Comparison of ENCODE assay signal across 8 cellular contexts in the genomic region with DNA sequence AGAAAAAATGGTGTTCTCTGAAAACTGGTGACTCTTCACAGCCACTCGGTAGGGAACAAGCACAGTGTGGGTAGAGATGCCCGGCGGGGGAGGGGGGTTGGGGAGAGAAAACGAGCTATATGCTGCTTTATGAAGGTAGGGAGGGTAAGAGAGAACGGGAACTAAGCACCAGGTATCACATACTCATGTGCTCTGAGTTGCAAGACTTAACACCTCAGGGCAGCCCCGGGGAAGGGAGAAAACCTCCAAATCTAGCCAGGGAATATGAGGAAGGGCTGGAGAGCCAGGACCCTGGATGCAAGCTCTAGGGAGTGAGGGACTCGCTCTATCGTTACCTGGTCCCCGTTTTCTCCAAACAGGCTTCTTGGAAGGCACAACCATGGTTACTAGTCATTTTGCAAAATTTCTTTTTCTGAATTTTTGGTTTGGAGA. TPM values are rescaled to one million over a fixed set of nuclear protein-coding genes. Genes with fewer than 3 reads are reported as not detected.
A peak's percentile ranks its signal among the peaks of the same experiment; 100 is the strongest.
DNase-seq lines count a peak whose midpoint lies in the region; ATAC-seq and TF ChIP-seq lines count a peak whose summit lies in the region.

No MANE protein-coding gene starts in this region.

- H3K9me2 ChIP-seq in OCI-LY7 (ENCODE audit: insufficient read depth, low read length) = no peaks in the 10 kb centered on the region

- TF ChIP-seq EP300 in sigmoid colon (IDR thresholded peaks at IDR 0.05) = no peak

- H2AFZ ChIP-seq in OCI-LY7 (ENCODE audit: low read length) = peak overlapping the region; percentile 46; the same call in 1 of the 2 replicates

- no peak for ATAC-seq in body of pancreas

- H3K4me2 ChIP-seq in OCI-LY7 (ENCODE audit: low read length) = peak overlapping the region; percentile 70

- no TSS peak for BruUV-seq in OCI-LY7 (replicated peaks; lab: Mats Ljungman, UMichigan)

- H3K9me3 ChIP-seq in OCI-LY7 (ENCODE audit: low read length) = no peaks in the 10 kb centered on the region
- no peaks in the 10 kb centered on the region for H3K9me3 ChIP-seq in duodenal mucosa (ENCODE audit: control insufficient read depth in 1 of 2, low read length in 2 of 2)
- H3K9me3 ChIP-seq in sigmoid colon = no peaks in the 10 kb centered on the region
- no peaks in the 10 kb centered on the region for H3K9me3 ChIP-seq in body of pancreas

- no peaks in the 10 kb centered on the region for H4K20me1 ChIP-seq in OCI-LY7 (ENCODE audit: insufficient read depth, low read length)

- peaks cover 55% of the 10 kb centered on the region for H3K4me1 ChIP-seq in OCI-LY7 (ENCODE audit: insufficient read depth, low read length, poor library complexity, severe bottlenecking)
- peaks cover 64 to 78% of the 10 kb centered on the region in 2 donors for H3K4me1 ChIP-seq in duodenal mucosa (ENCODE audit: control insufficient read depth in 1 of 2, insufficient read depth in 2 of 2, low read length in 2 of 2)
- H3K4me1 ChIP-seq in sigmoid colon = peaks cover 0 to 66% (median 57%) of the 10 kb centered on the region in 4 donors
- H3K4me1 ChIP-seq in body of pancreas = peaks cover 24% of the 10 kb centered on the region

- H3K36me3 ChIP-seq in GM06990 (ENCODE audit: control insufficient read depth, insufficient read depth, low read length) (peaks cover 4% of the 10 kb centered on the region), OCI-LY7 (ENCODE audit: insufficient read depth, low read length) (no peaks in the 10 kb centered on the region), duodenal mucosa (ENCODE audit: control insufficient read depth in 1 of 2, insufficient read depth in 2 of 2, low read length in 2 of 2) (no peaks in the 10 kb centered on the region), sigmoid colon (no peaks in the 10 kb centered on the region), body of pancreas (replicated peaks in 1 of 2; ENCODE audit: insufficient read depth in 1 of 2, low read depth in 2 of 2) (no peaks in the 10 kb centered on the region)

- CTCF ChIA-PET in OCI-LY7 (lab: Charles Lee; ENCODE audit: unreplicated experiment) = interaction anchor here (1.2 kb wide), 1 partner anchor 18 kb away, joined by 3 read pairs; no protein-coding TSS in a partner anchor

- no peaks in the 10 kb centered on the region for H3K27me3 ChIP-seq in GM06990 (replicated peaks; ENCODE audit: control insufficient read depth, insufficient read depth, low read length)
- H3K27me3 ChIP-seq in duodenal mucosa (ENCODE audit: control insufficient read depth in 1 of 2, insufficient read depth in 2 of 2, low read length in 2 of 2) = no peaks in the 10 kb centered on the region
- H3K27me3 ChIP-seq in sigmoid colon = no peaks in the 10 kb centered on the region
- no peaks in the 10 kb centered on the region for H3K27me3 ChIP-seq in body of pancreas

- peak overlapping the region in 1 of 2 donors; percentile 57 for H3K9ac ChIP-seq in duodenal mucosa (ENCODE audit: low read depth in 1 of 2, low read length in 2 of 2)

- TF ChIP-seq POLR2A in sigmoid colon (IDR thresholded peaks at IDR 0.05) (no peak), body of pancreas (IDR thresholded peaks at IDR 0.05) (no peak)

- H3K4me3 ChIP-seq in GM06990 (replicated peaks; ENCODE audit: low read depth, low read length) (peak overlapping the region; percentile 52), OCI-LY7 (ENCODE audit: low read depth, low read length, poor library complexity, severe bottlenecking) (peak overlapping the region; percentile 66), duodenal mucosa (ENCODE audit: low read depth in 1 of 2, low read length in 2 of 2) (peak overlapping the region; percentile 62 to 72), sigmoid colon (peak overlapping the region in 3 of 4 donors; percentile 35 to 46 (median 39)), body of pancreas (no peak overlapping the region)

- POLR2A ChIA-PET in OCI-LY7 (lab: Charles Lee) = interaction anchor here (0.7 to 1.0 kb wide), 2 partner anchors 29 to 217 kb away, joined by 4 to 5 read pairs; no protein-coding TSS in a partner anchor

- no peak for DNase-seq in GM06990 (ENCODE audit: extremely low read depth, insufficient read length)
- DNase-seq in OCI-LY7 (ENCODE audit: low spot score) = no peak
- no peak for DNase-seq in sigmoid colon
- DNase-seq in HUDEP-2 (lab: John Stamatoyannopoulos, UW; ENCODE audit: unreplicated experiment in 76 of 76) = no peak
- no peak for DNase-seq in body of pancreas
- no peak for DNase-seq in superior temporal gyrus (ENCODE audit: extremely low spot score)
- no peak for DNase-seq in KG1 (lab: John Stamatoyannopoulos, UW)

- intact Hi-C loops in OCI-LY7 (cut with micrococcal nuclease; ENCODE audit: unreplicated experiment) (no loop called here), sigmoid colon (cut with DNase I) (loop anchor here (5.0 kb wide), 1 partner anchor 82 kb away; no protein-coding TSS in a partner anchor), body of pancreas (cut with DNase I) (loop anchor here (10.0 kb wide), 1 partner anchor 155 kb away; no protein-coding TSS in a partner anchor)

- no peaks in the 10 kb centered on the region for H3K79me2 ChIP-seq in OCI-LY7 (ENCODE audit: insufficient read depth, low read depth, low read length)

- 64 to 82% methylated on average over 9 of the region's 9 CpGs for WGBS in sigmoid colon, 2 donors
- 64 to 69% methylated on average over 9 of the region's 9 CpGs for WGBS in body of pancreas, 2 donors

- TF ChIP-seq CTCF in GM06990 (IDR thresholded peaks at IDR 0.05; ENCODE audit: insufficient read depth, low read length, poor library complexity, severe bottlenecking) (no peak), OCI-LY7 (conservative IDR thresholded peaks at IDR 0.05; ENCODE audit: low read length) (no peak), sigmoid colon (IDR thresholded peaks at IDR 0.05) (no peak), body of pancreas (IDR thresholded peaks at IDR 0.05) (no peak)

- H3K27ac ChIP-seq in OCI-LY7 (ENCODE audit: low read depth, low read length, poor library complexity, severe bottlenecking) = peak overlapping the region; percentile 53
- peak overlapping the region; percentile 53 for H3K27ac ChIP-seq in duodenal mucosa (ENCODE audit: low read depth, low read length)
- peak overlapping the region; percentile 66 to 86 (median 82) for H3K27ac ChIP-seq in sigmoid colon
- no peak overlapping the region for H3K27ac ChIP-seq in body of pancreas

RNA-seq across cellular contexts. Expression of gene HIC1, which starts 35.3 kb away (rescaled TPM):
- 0.19 TPM in 1 of 2 replicates, not detected in the other for total RNA-seq in OCI-LY7 (2014; rRNA removed; shearing (Covaris generic))
- total RNA-seq in OCI-LY7 (2022) (0.32 TPM in 1 of 2 replicates, not detected in the other), sigmoid colon (10 to 100 TPM; 10.4 to 44.9 (median 24.8) TPM), body of pancreas (10 to 100 TPM in 1 of 2 donors, 1 to 10 TPM in 1; 9.6 to 18.1 TPM)
- polyA plus RNA-seq in sigmoid colon = 1 to 10 TPM; 1.6 to 5.4 (median 5.1) TPM

RNA-seq across cellular contexts. Expression of gene OVCA2, which starts 48.4 kb away (rescaled TPM):
- 18.8 and 24.0 TPM in 2 replicates for total RNA-seq in OCI-LY7 (2014; rRNA removed; shearing (Covaris generic))
- total RNA-seq in OCI-LY7 (2022) (18.2 and 21.9 TPM in 2 replicates), sigmoid colon (10 to 100 TPM; 26.3 to 43.0 (median 32.9) TPM), body of pancreas (10 to 100 TPM; 17.1 to 36.3 TPM)
- polyA plus RNA-seq in sigmoid colon = 10 to 100 TPM; 61.3 to 66.8 (median 63.3) TPM

Comparison
In these comparisons a context has a peak if more than half of its experiments do, and no peak if none do; other contexts are left out.
1. H3K4me3 ChIP-seq: peak in GM06990 (single experiment), OCI-LY7 (single experiment), duodenal mucosa (2 of 2) and sigmoid colon (3 of 4); none in body of pancreas (0 of 2).
2. H3K27ac ChIP-seq: peak in OCI-LY7 (single experiment), duodenal mucosa (single experiment) and sigmoid colon (4 of 4); none in body of pancreas (0 of 4).
3. RNA of gene HIC1, which starts 35.3 kb away (total RNA-seq): 10.4 to 44.9 TPM in sigmoid colon and 9.6 to 18.1 TPM in body of pancreas; 0.19 to 0.32 TPM in OCI-LY7; every median in the first group is over 4 times any median in the second.